In the genomic region with DNA sequence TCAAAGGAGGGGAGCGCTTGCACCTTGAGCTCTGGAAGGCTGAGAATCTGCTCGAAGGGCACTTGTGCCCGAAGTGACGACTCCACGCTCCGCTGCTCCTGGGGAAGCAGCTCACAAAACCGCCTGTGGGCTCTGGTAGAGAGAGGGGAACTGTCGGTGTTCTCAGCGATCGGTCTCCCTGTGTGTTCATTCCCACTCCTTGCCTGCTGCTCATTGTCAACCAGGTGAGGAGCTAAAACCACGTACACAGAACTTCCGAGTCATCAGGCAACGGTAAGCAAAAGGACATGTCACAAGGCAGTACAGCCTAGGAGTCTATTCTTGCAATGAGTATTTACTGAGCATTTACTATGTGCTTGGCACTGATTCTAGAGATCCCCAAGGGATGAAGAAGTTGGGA, we compare ENCODE assay signal across 1 cellular context.
TF ChIP-seq lines count a peak whose summit lies in the region.

No MANE protein-coding gene starts in this region.

TF ChIP-seq in HepG2, 621 proteins besides CTCF, POLR2A, EP300 and RAD21:
- TF ChIP-seq SAP130 (CRISPR knock-in tag; IDR thresholded peaks at IDR 0.05; ENCODE audit: low read depth) (peak; percentile 17; the same call in 1 of the 2 replicates), ARNTL (CRISPR knock-in tag; IDR thresholded peaks at IDR 0.05) (no peak)
